1 cellular context compared by ENCODE assay signal in the genomic region with DNA sequence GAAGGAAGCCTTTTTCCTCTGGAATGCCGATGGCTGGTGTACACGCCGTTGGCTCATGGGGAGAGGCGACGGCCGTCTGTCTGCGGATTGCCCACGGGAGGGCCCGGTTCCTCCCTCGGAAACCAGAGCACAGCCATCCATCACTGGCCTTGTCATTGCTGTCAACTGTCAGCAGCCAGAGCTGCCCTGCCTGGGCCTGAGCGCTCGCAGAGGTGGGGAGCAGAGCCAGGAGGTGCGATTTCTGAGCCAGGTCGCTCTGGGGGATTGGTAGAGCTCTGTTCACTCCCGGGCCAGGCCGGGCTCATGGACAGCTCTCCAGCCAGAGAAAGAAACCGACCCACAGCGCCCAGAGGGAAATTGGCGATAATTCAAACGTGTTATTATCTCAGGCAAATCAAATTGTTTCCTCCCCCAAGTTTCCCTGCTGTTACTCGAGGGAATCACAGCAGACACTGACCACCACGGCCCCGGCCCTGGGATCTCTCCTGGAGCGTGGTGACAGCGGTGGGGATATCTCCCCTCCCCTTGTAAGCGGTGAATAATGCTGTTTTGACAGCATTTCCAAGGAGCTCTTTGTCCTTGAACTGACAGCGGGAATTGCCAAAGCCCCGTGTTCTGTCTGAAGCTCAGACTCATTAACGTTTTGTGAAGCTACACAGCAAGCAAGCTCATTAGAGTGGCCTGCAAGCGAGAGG.
TF ChIP-seq lines count a peak whose summit lies in the region.

No MANE protein-coding gene starts in this region.

TF ChIP-seq in HepG2, 621 proteins besides CTCF, POLR2A, EP300 and RAD21 (continued from another document):
- TF ChIP-seq, protein P1, sequence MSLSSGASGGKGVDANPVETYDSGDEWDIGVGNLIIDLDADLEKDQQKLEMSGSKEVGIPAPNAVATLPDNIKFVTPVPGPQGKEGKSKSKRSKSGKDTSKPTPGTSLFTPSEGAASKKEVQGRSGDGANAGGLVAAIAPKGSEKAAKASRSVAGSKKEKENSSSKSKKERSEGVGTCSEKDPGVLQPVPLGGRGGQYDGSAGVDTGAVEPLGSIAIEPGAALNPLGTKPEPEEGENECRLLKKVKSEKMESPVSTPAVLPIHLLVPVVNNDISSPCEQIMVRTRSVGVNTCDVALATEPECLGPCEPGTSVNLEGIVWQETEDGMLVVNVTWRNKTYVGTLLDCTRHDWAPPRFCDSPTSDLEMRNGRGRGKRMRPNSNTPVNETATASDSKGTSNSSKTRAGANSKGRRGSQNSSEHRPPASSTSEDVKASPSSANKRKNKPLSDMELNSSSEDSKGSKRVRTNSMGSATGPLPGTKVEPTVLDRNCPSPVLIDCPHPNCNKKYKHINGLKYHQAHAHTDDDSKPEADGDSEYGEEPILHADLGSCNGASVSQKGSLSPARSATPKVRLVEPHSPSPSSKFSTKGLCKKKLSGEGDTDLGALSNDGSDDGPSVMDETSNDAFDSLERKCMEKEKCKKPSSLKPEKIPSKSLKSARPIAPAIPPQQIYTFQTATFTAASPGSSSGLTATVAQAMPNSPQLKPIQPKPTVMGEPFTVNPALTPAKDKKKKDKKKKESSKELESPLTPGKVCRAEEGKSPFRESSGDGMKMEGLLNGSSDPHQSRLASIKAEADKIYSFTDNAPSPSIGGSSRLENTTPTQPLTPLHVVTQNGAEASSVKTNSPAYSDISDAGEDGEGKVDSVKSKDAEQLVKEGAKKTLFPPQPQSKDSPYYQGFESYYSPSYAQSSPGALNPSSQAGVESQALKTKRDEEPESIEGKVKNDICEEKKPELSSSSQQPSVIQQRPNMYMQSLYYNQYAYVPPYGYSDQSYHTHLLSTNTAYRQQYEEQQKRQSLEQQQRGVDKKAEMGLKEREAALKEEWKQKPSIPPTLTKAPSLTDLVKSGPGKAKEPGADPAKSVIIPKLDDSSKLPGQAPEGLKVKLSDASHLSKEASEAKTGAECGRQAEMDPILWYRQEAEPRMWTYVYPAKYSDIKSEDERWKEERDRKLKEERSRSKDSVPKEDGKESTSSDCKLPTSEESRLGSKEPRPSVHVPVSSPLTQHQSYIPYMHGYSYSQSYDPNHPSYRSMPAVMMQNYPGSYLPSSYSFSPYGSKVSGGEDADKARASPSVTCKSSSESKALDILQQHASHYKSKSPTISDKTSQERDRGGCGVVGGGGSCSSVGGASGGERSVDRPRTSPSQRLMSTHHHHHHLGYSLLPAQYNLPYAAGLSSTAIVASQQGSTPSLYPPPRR (CRISPR knock-in tag; IDR thresholded peaks at IDR 0.05; ENCODE audit: borderline replicate concordance), result no peak
- TF ChIP-seq ZNF792 (CRISPR knock-in tag; IDR thresholded peaks at IDR 0.05) (no peak), TBL1XR1 (IDR thresholded peaks at IDR 0.05; ENCODE audit: borderline replicate concordance, low read length, partially characterized antibody) (no peak)
TF ChIP-seq in HepG2: peak in this region for 0.
